ENCODE assay signal across 22 cellular contexts in the genomic region with DNA sequence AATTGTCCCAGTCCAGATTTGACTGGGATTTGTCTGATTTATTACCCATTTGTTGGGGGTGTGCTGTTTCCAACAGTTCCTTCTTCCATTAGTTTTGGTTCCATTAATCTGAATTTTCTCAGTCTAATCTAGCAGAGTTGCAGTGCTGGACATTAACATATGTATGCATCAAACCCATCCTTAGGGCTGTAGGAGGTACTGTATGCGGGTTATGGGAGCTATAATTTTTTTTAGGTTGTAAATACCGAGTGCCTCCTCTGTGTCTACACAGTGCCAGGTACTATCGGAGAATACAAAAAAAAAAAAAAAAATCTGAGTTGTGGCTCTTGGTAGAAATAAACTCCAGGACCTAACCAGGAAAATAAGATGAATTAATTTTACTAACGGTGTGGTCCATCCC.
A peak's percentile ranks its signal among the peaks of the same experiment; 100 is the strongest.
DNase-seq lines count a peak whose midpoint lies in the region; ATAC-seq, FAIRE-seq and TF ChIP-seq lines count a peak whose summit lies in the region.
"Had no signal": no experiment of that assay in that cellular context is flagged by ENCODE, and none has a peak within 500 bp of the region (broad histone marks: within the 10 kb centered on the region; RNA-seq: fewer than 3 reads in every experiment).

No MANE protein-coding gene starts in this region.

- no peaks in the 10 kb centered on the region for H4K20me1 ChIP-seq in HCT116 (ENCODE audit: insufficient read depth)
- H4K20me1 ChIP-seq in OCI-LY1 (ENCODE audit: insufficient read depth, low read length) = no peaks in the 10 kb centered on the region
- no peaks in the 10 kb centered on the region for H4K20me1 ChIP-seq in K562 (replicated peaks; ENCODE audit: control insufficient read depth, insufficient read depth, low read length)
- H4K20me1 ChIP-seq: BLaER1 treated with 17β-estradiol and CSF1 and Interleukin-3, amounts not matched to agents 10 nM and 100 nM had no signal

- no peak overlapping the region for H2AFZ ChIP-seq in HCT116 (ENCODE audit: low read depth, low read length, poor library complexity, severe bottlenecking)
- H2AFZ ChIP-seq in OCI-LY1 (ENCODE audit: low read length) = no peak overlapping the region
- H2AFZ ChIP-seq in K562 (ENCODE audit: low read depth, low read length) = no peak overlapping the region
- H2AFZ ChIP-seq: GM23248 had no signal

- FAIRE-seq in K562 (lab: Jason Lieb, UNC) (no peak), small intestine (lab: Jason Lieb, UNC) (no peak)
- FAIRE-seq: A549, G401.6, GM12892 had no signal

- in situ Hi-C loops in K562 (cut with MboI) = no loop called here

- no peak for TF ChIP-seq CTCF in HCT116 (IDR thresholded peaks at IDR 0.05 in 2 of 3, conservative IDR thresholded peaks at IDR 0.05 in 1 of 3; ENCODE audit: borderline replicate concordance in 1 of 3, insufficient read depth in 1 of 3, low read depth in 2 of 3, low read length in 2 of 3)
- TF ChIP-seq CTCF in OCI-LY1 (IDR thresholded peaks at IDR 0.05; ENCODE audit: low read length) = no peak
- no peak for TF ChIP-seq CTCF in K562 (IDR thresholded peaks at IDR 0.05 in 2 of 3, conservative IDR thresholded peaks at IDR 0.05 in 1 of 3; ENCODE audit: insufficient read depth in 2 of 3, low read depth in 1 of 3, low read length in 3 of 3)
- TF ChIP-seq CTCF in fibroblast of the aortic adventitia (IDR thresholded peaks at IDR 0.05; ENCODE audit: insufficient read depth, low read length) = peak; percentile 4

- H3K27ac ChIP-seq in HCT116 (ENCODE audit: low read depth, low read length) = no peak overlapping the region
- peak overlapping the region; percentile 21 for H3K27ac ChIP-seq in OCI-LY1 (ENCODE audit: low read depth, low read length, poor library complexity, severe bottlenecking)
- H3K27ac ChIP-seq in K562 (ENCODE audit: extremely low read depth, low read depth, low read length) = no peak overlapping the region
- no peak overlapping the region for H3K27ac ChIP-seq in small intestine (ENCODE audit: low read depth in 1 of 2, low read length in 1 of 2)
- H3K27ac ChIP-seq: A549; BLaER1 treated with 17β-estradiol and CSF1 and Interleukin-3, amounts not matched to agents 10 nM and 100 nM; GM23248 had no signal

- H3K9me3 ChIP-seq in HCT116 (ENCODE audit: control insufficient read depth in 1 of 2, insufficient read depth in 1 of 2, low read depth in 1 of 2, low read length in 2 of 2) (no peaks in the 10 kb centered on the region), OCI-LY1 (ENCODE audit: low read length) (no peaks in the 10 kb centered on the region), K562 (replicated peaks; ENCODE audit: control insufficient read depth, insufficient read depth, low read depth, low read length) (no peaks in the 10 kb centered on the region), small intestine (ENCODE audit: control insufficient read depth, low read depth) (no peaks in the 10 kb centered on the region)
- H3K9me3 ChIP-seq: BE2C had no signal

- RAD21 ChIA-PET in HCT116 (lab: Charles Lee; ENCODE audit: low non-redundant PET in 1 of 2, low total read pairs in 2 of 2, uncharacterized antibody in 2 of 2, unreplicated experiment in 2 of 2) = no interaction called here

- H3K9ac ChIP-seq in HCT116 (ENCODE audit: low read length) (no peak overlapping the region), OCI-LY1 (ENCODE audit: low read length) (no peak overlapping the region), K562 (ENCODE audit: insufficient read depth in 1 of 2, low read depth in 2 of 2, low read length in 2 of 2) (no peak overlapping the region)
- H3K9ac ChIP-seq: BLaER1 treated with 17β-estradiol and CSF1 and Interleukin-3, amounts not matched to agents 10 nM and 100 nM; GM23248 had no signal

- no peaks in the 10 kb centered on the region for H3K27me3 ChIP-seq in HCT116 (ENCODE audit: insufficient read depth, low read length)
- no peaks in the 10 kb centered on the region for H3K27me3 ChIP-seq in OCI-LY1 (ENCODE audit: insufficient read depth, low read length)
- H3K27me3 ChIP-seq in K562 (ENCODE audit: control insufficient read depth in 2 of 2, insufficient read depth in 2 of 2, low read length in 2 of 2) = no peaks in the 10 kb centered on the region
- H3K27me3 ChIP-seq in small intestine (ENCODE audit: control insufficient read depth in 2 of 2, insufficient read depth in 2 of 2, low read length in 2 of 2) = no peaks in the 10 kb centered on the region
- H3K27me3 ChIP-seq: BE2C; BLaER1 treated with 17β-estradiol and CSF1 and Interleukin-3, amounts not matched to agents 10 nM and 100 nM had no signal

- intact Hi-C loops in HCT116 (cut with micrococcal nuclease) (no loop called here), K562 (cut with micrococcal nuclease) (no loop called here)

- no peak for TF ChIP-seq EP300 in K562 (IDR thresholded peaks at IDR 0.05; ENCODE audit: low read length)

- CTCF ChIA-PET in HCT116 (lab: Charles Lee) = no interaction called here
- CTCF ChIA-PET in K562 (lab: Yijun Ruan, JAX; ENCODE audit: low intra/inter-chr PET ratio) = no interaction called here

- H3K36me3 ChIP-seq in HCT116 (ENCODE audit: control insufficient read depth in 1 of 2, insufficient read depth in 2 of 2, low read length in 2 of 2) (no peaks in the 10 kb centered on the region), OCI-LY1 (ENCODE audit: insufficient read depth, low read length) (no peaks in the 10 kb centered on the region), K562 (ENCODE audit: control insufficient read depth, insufficient read depth, low read length) (no peaks in the 10 kb centered on the region), small intestine (ENCODE audit: control insufficient read depth in 2 of 2, insufficient read depth in 2 of 2, low read length in 2 of 2) (no peaks in the 10 kb centered on the region)
- H3K36me3 ChIP-seq: BE2C had no signal

- WGBS in K562 (ENCODE audit: insufficient coverage, low coverage, missing lambda C conversion rate) = 28% methylated on average over 3 of the region's 4 CpGs
- WGBS in small intestine, 3 donors = 65 to 68% (median 67%) methylated on average over 4 of the region's 4 CpGs

- no peak overlapping the region for H3K4me3 ChIP-seq in HCT116 (replicated peaks in 1 of 2; ENCODE audit: low read depth in 1 of 2, low read length in 2 of 2)
- H3K4me3 ChIP-seq in OCI-LY1 (ENCODE audit: low read depth, low read length, poor library complexity, severe bottlenecking) = no peak overlapping the region
- H3K4me3 ChIP-seq in K562 = no peak overlapping the region
- H3K4me3 ChIP-seq in fibroblast of the aortic adventitia (ENCODE audit: low read depth, low read length) = no peak overlapping the region
- no peak overlapping the region for H3K4me3 ChIP-seq in small intestine (ENCODE audit: low read depth in 1 of 2, low read length in 2 of 2)
- H3K4me3 ChIP-seq: A549; BLaER1 treated with 17β-estradiol and CSF1 and Interleukin-3, amounts not matched to agents 10 nM and 100 nM; GM23248 had no signal

- H3K4me1 ChIP-seq in HCT116 (ENCODE audit: control insufficient read depth in 1 of 2, insufficient read depth in 2 of 2, low read length in 2 of 2) (no peaks in the 10 kb centered on the region), OCI-LY1 (ENCODE audit: insufficient read depth, low read length, severe bottlenecking) (peaks cover 37% of the 10 kb centered on the region), K562 (replicated peaks in 1 of 2; ENCODE audit: control insufficient read depth in 2 of 2, insufficient read depth in 2 of 2, low read length in 2 of 2) (peaks cover 0 to 15% of the 10 kb centered on the region in 2 experiments; a peak in 4 of 5 replicates), small intestine (ENCODE audit: control insufficient read depth in 2 of 2, insufficient read depth in 1 of 2, low read depth in 1 of 2, low read length in 1 of 2) (no peaks in the 10 kb centered on the region)

- no peak for DNase-seq in HCT116 (ENCODE audit: low read depth, low spot score)
- DNase-seq in K562 (ENCODE audit: extremely low read depth in 1 of 4, low spot score in 3 of 4) = no peak
- no peak for DNase-seq in fibroblast of the aortic adventitia (ENCODE audit: low read depth)
- no peak for DNase-seq in NCI-H1092 treated with DMSO at 0.1 percent for 48 hours (lab: John Stamatoyannopoulos, UW)
- DNase-seq in small intestine = no peak
- DNase-seq: 8988T; ACHN; AML-193; CD4-positive, alpha-beta T cell; CD8-positive, alpha-beta memory T cell; DMS153; DND-41; GM23248; H9 had no signal

- H3K79me2 ChIP-seq in HCT116 (ENCODE audit: insufficient read depth, low read length) (no peaks in the 10 kb centered on the region), OCI-LY1 (ENCODE audit: insufficient read depth, low read length) (no peaks in the 10 kb centered on the region), K562 (ENCODE audit: control insufficient read depth, insufficient read depth, low read length) (no peaks in the 10 kb centered on the region)

- peak; percentile 59; the same call in 1 of the 2 replicates for ATAC-seq in HCT116
- 0 out of 3 replicates have a peak, but pooled peaks have one; percentile 19 for ATAC-seq in K562
- no peak for ATAC-seq in GM21526 (IDR thresholded peaks at IDR 0.05; ENCODE audit: low FRiP score, unreplicated experiment)
- ATAC-seq in HG03442 (IDR thresholded peaks at IDR 0.05; ENCODE audit: unreplicated experiment) = no peak

- H3K4me2 ChIP-seq in HCT116 (ENCODE audit: low read length) (no peak overlapping the region), OCI-LY1 (ENCODE audit: low read length) (no peak overlapping the region), K562 (ENCODE audit: insufficient read depth, low read length) (no peak overlapping the region)
- H3K4me2 ChIP-seq: A549; BLaER1 treated with 17β-estradiol and CSF1 and Interleukin-3, amounts not matched to agents 10 nM and 100 nM had no signal

- no peaks in the 10 kb centered on the region for H3F3A ChIP-seq in OCI-LY1 (ENCODE audit: insufficient read depth, low read length)

- BruUV-seq in HCT116 (replicated peaks; lab: Mats Ljungman, UMichigan) (no TSS peak), K562 (replicated peaks; lab: Mats Ljungman, UMichigan) (no TSS peak)

- TF ChIP-seq POLR2A in HCT116 (IDR thresholded peaks at IDR 0.05; ENCODE audit: borderline replicate concordance, extremely low read depth, insufficient read depth, insufficient read length) = no peak
- no peak for TF ChIP-seq POLR2A in K562 (conservative IDR thresholded peaks at IDR 0.05)

- no peak for TF ChIP-seq RAD21 in HCT116 (IDR thresholded peaks at IDR 0.05; ENCODE audit: low read depth)
- TF ChIP-seq RAD21 in K562 (CRISPR knock-in tag; conservative IDR thresholded peaks at IDR 0.05 in 1 of 2, IDR thresholded peaks at IDR 0.05 in 1 of 2) = no peak

- POLR2A ChIA-PET in HCT116 (lab: Charles Lee) (no interaction called here), K562 (lab: Yijun Ruan, JAX) (interaction anchor here (0.7 kb wide), 1 partner anchor 19 kb away, joined by 3 read pairs; no protein-coding TSS in a partner anchor)

- no peaks in the 10 kb centered on the region for H3K9me1 ChIP-seq in K562 (ENCODE audit: control insufficient read depth, insufficient read depth, low read length)

- H3K9me2 ChIP-seq in HCT116 (ENCODE audit: insufficient read depth) (no peaks in the 10 kb centered on the region), OCI-LY1 (ENCODE audit: low read depth, low read length) (no peaks in the 10 kb centered on the region)

TF ChIP-seq in HCT116, 20 proteins besides CTCF, POLR2A, EP300 and RAD21 (continues in another document):
- TF ChIP-seq SP1 (IDR thresholded peaks at IDR 0.05; ENCODE audit: low read depth) = no peak

Comparison
In these comparisons a context has a peak if more than half of its experiments do, and no peak if none do; other contexts are left out.
1. ATAC-seq: peak in HCT116 (single experiment) and K562 (single experiment); none in GM21526 (single experiment) and HG03442 (single experiment).